ENCODE assay signal across 29 cellular contexts in the genomic region with DNA sequence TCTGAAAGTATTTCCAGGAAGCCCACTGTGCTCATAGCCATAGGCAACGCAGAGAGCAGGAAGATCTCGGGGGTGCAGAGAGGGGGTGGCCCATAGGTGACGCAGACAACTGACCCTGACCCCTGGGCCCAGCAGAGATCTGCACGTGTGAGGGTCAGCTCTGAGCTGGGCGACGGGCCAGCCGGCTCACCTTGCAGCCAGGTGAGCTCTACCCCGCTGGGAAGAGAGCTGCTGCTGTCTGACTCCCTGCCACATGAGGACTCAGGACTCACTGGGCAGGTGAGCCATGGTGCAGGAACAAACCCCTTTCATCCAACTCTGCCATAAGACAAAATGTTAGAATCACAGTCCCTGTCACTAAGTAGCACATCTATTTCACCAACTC. TPM values are rescaled to one million over a fixed set of nuclear protein-coding genes. Genes with fewer than 3 reads are reported as not detected.
"Had no signal": no experiment of that assay in that cellular context is flagged by ENCODE, and none has a peak within 500 bp of the region (broad histone marks: within the 10 kb centered on the region; RNA-seq: fewer than 3 reads in every experiment).

No MANE protein-coding gene starts in this region.

- H3K27ac ChIP-seq: lower lobe of right lung, prostate gland, suprapubic skin, tibial nerve, WERI-Rb-1 had no signal

- H3K36me3 ChIP-seq: lower lobe of right lung, ovary, prostate gland, suprapubic skin, WERI-Rb-1 had no signal

- H3K27ac Mint-ChIP-seq: activated CD4-positive, alpha-beta memory T cell treated with anti-CD3 and anti-CD28 coated beads, Interleukin-2, amount 10 ng/mL, durations not matched to agents 7 days and 5 days; activated CD4-positive, alpha-beta T cell treated with anti-CD3 and anti-CD28 coated beads, Interleukin-2, amount 10 ng/mL, durations not matched to agents 24 days and 14 days; activated naive CD4-positive, alpha-beta T cell treated with anti-CD3 and anti-CD28 coated beads, Interleukin-2, amount 50 U/mL, for 24 hours; activated naive CD8-positive, alpha-beta T cell treated with anti-CD3 and anti-CD28 coated beads, Interleukin-2, amount 50 U/mL, for 24 hours; activated T-cell treated with anti-CD3 and anti-CD28 coated beads, Interleukin-2, amount 50 U/mL, for 24 hours; activated T-helper 2 cell treated with anti-CD3 and anti-CD28 coated beads, Interferon-gamma antibody, Interleukin-2, Interleukin-4, amounts not matched to agents 10 μg/mL and 5 μg/mL and 100 μg/mL, durations not matched to agents 14 hours and 24 hours and 36 hours; immature natural killer cell; naive thymus-derived CD8-positive, alpha-beta T cell had no signal

- H3K36me3 Mint-ChIP-seq: activated naive CD4-positive, alpha-beta T cell treated with anti-CD3 and anti-CD28 coated beads, Interleukin-2, amount 50 U/mL, for 24 hours; immature natural killer cell; naive thymus-derived CD8-positive, alpha-beta T cell had no signal

- DNase-seq: activated CD4-positive, alpha-beta memory T cell treated with anti-CD3 and anti-CD28 coated beads, Interleukin-2, amount 10 ng/mL, durations not matched to agents 7 days and 5 days; activated CD4-positive, alpha-beta T cell treated with anti-CD3 and anti-CD28 coated beads, Interleukin-2, amount 10 ng/mL, durations not matched to agents 24 days and 14 days; activated CD4-positive, CD25-positive, alpha-beta regulatory T cell treated with anti-CD3 and anti-CD28 coated beads, Interleukin-2, amount 50 U/mL, for 72 hours; activated CD8-positive, alpha-beta memory T cell treated with anti-CD3 and anti-CD28 coated beads, Interleukin-2, amount 50 U/mL, for 48 hours; activated naive CD8-positive, alpha-beta T cell treated with anti-CD3 and anti-CD28 coated beads, Interleukin-2, amount 50 U/mL, for 24 hours; activated T-cell treated with anti-CD3 and anti-CD28 coated beads, Interleukin-2, amount 50 U/mL, for 24 hours; central memory CD4-positive, alpha-beta T cell; heart left ventricle; hypothalamus; immature natural killer cell; kidney; lower lobe of right lung; mesenchymal stem cell; naive thymus-derived CD8-positive, alpha-beta T cell; retina; stimulated activated naive CD4-positive, alpha-beta T cell; WERI-Rb-1 had no signal

- H3K4me3 ChIP-seq: heart left ventricle, lower lobe of right lung, ovary, prostate gland, suprapubic skin, tibial nerve had no signal

- H3K9me3 ChIP-seq: heart left ventricle, lower lobe of right lung, ovary, prostate gland, suprapubic skin, tibial nerve had no signal

- H3K9me3 Mint-ChIP-seq: activated CD4-positive, alpha-beta memory T cell treated with anti-CD3 and anti-CD28 coated beads, Interleukin-2, amount 10 ng/mL, durations not matched to agents 7 days and 5 days; activated CD4-positive, alpha-beta T cell treated with anti-CD3 and anti-CD28 coated beads, Interleukin-2, amount 10 ng/mL, durations not matched to agents 24 days and 14 days; activated naive CD4-positive, alpha-beta T cell treated with anti-CD3 and anti-CD28 coated beads, Interleukin-2, amount 50 U/mL, for 24 hours; activated naive CD8-positive, alpha-beta T cell treated with anti-CD3 and anti-CD28 coated beads, Interleukin-2, amount 50 U/mL, for 24 hours; activated T-cell treated with anti-CD3 and anti-CD28 coated beads, Interleukin-2, amount 50 U/mL, for 24 hours; activated T-helper 2 cell treated with anti-CD3 and anti-CD28 coated beads, Interferon-gamma antibody, Interleukin-2, Interleukin-4, amounts not matched to agents 10 μg/mL and 5 μg/mL and 100 μg/mL, durations not matched to agents 14 hours and 24 hours and 36 hours; immature natural killer cell; naive thymus-derived CD8-positive, alpha-beta T cell had no signal

- H3K27me3 Mint-ChIP-seq: activated CD4-positive, alpha-beta memory T cell treated with anti-CD3 and anti-CD28 coated beads, Interleukin-2, amount 10 ng/mL, durations not matched to agents 7 days and 5 days; activated CD4-positive, alpha-beta T cell treated with anti-CD3 and anti-CD28 coated beads, Interleukin-2, amount 10 ng/mL, durations not matched to agents 24 days and 14 days; activated naive CD4-positive, alpha-beta T cell treated with anti-CD3 and anti-CD28 coated beads, Interleukin-2, amount 50 U/mL, for 24 hours; activated naive CD8-positive, alpha-beta T cell treated with anti-CD3 and anti-CD28 coated beads, Interleukin-2, amount 50 U/mL, for 24 hours; naive thymus-derived CD8-positive, alpha-beta T cell had no signal

- H3K27me3 ChIP-seq: heart left ventricle, ovary, suprapubic skin, tibial nerve had no signal

- H3K4me1 ChIP-seq: lower lobe of right lung, prostate gland, suprapubic skin had no signal

- FAIRE-seq: endothelial cell of umbilical vein, kidney, TTC549, urothelium cell line had no signal

- H3K4me3 Mint-ChIP-seq: activated CD4-positive, alpha-beta memory T cell treated with anti-CD3 and anti-CD28 coated beads, Interleukin-2, amount 10 ng/mL, durations not matched to agents 7 days and 5 days; activated CD4-positive, alpha-beta T cell treated with anti-CD3 and anti-CD28 coated beads, Interleukin-2, amount 10 ng/mL, durations not matched to agents 24 days and 14 days; activated naive CD4-positive, alpha-beta T cell treated with anti-CD3 and anti-CD28 coated beads, Interleukin-2, amount 50 U/mL, for 24 hours; activated naive CD8-positive, alpha-beta T cell treated with anti-CD3 and anti-CD28 coated beads, Interleukin-2, amount 50 U/mL, for 24 hours; activated T-cell treated with anti-CD3 and anti-CD28 coated beads, Interleukin-2, amount 50 U/mL, for 24 hours; immature natural killer cell; naive thymus-derived CD8-positive, alpha-beta T cell had no signal

- ATAC-seq: activated naive CD8-positive, alpha-beta T cell treated with anti-CD3 and anti-CD28 coated beads, Interleukin-2, amount 50 U/mL, for 24 hours; lower lobe of right lung; naive thymus-derived CD8-positive, alpha-beta T cell had no signal

- H3K4me1 Mint-ChIP-seq: activated CD4-positive, alpha-beta memory T cell treated with anti-CD3 and anti-CD28 coated beads, Interleukin-2, amount 10 ng/mL, durations not matched to agents 7 days and 5 days; activated CD4-positive, alpha-beta T cell treated with anti-CD3 and anti-CD28 coated beads, Interleukin-2, amount 10 ng/mL, durations not matched to agents 24 days and 14 days; activated naive CD4-positive, alpha-beta T cell treated with anti-CD3 and anti-CD28 coated beads, Interleukin-2, amount 50 U/mL, for 24 hours; activated naive CD8-positive, alpha-beta T cell treated with anti-CD3 and anti-CD28 coated beads, Interleukin-2, amount 50 U/mL, for 24 hours; immature natural killer cell; naive thymus-derived CD8-positive, alpha-beta T cell had no signal

RNA-seq across cellular contexts. Expression of gene ZBTB46, which starts 19.6 kb away (rescaled TPM):
- total RNA-seq: naive thymus-derived CD8-positive, alpha-beta T cell had no signal

RNA-seq across cellular contexts. Expression of gene ABHD16B, which starts 49.8 kb away (rescaled TPM):
- total RNA-seq: activated CD4-positive, alpha-beta memory T cell treated with anti-CD3 and anti-CD28 coated beads, Interleukin-2, amount 10 ng/mL, durations not matched to agents 7 days and 5 days; activated T-helper 2 cell treated with anti-CD3 and anti-CD28 coated beads, Interferon-gamma antibody, Interleukin-2, Interleukin-4, amounts not matched to agents 10 μg/mL and 5 μg/mL and 100 μg/mL, durations not matched to agents 14 hours and 24 hours and 36 hours; endothelial cell of umbilical vein; fibroblast of lung; fibroblast of villous mesenchyme; heart left ventricle; kidney; lower lobe of right lung; naive thymus-derived CD8-positive, alpha-beta T cell; ovary; suprapubic skin; T-helper 1 cell treated with Interleukin-12 subunit alpha and Interleukin-12 subunit beta and Interleukin-4 antibody, amounts not matched to agents 30 ng/mL and 1 ng/mL, for 36 hours; tibial nerve had no signal
- polyA plus RNA-seq: endothelial cell of umbilical vein, fibroblast of lung had no signal
